In genomic region chr15:100878601-100879000, GRCh38 we compare ENCODE assay signal across 13 cellular contexts. TPM values are rescaled to one million over a fixed set of nuclear protein-coding genes. Genes with fewer than 3 reads are reported as not detected.
DNase-seq lines count a peak whose midpoint lies in the region; ATAC-seq and TF ChIP-seq lines count a peak whose summit lies in the region.
"Had no signal": no experiment of that assay in that cellular context is flagged by ENCODE, and none has a peak within 500 bp of the region (broad histone marks: within the 10 kb centered on the region; RNA-seq: fewer than 3 reads in every experiment).

No MANE protein-coding gene starts in this region.

- H3K4me1 ChIP-seq in left ventricle myocardium inferior, result peaks cover 9% of the 10 kb centered on the region
- H3K4me1 ChIP-seq in mesendoderm (ENCODE audit: control insufficient read depth, low read depth, low read length), result no peaks in the 10 kb centered on the region
- H3K4me1 ChIP-seq in vagina, result peaks cover 7% of the 10 kb centered on the region
- H3K4me1 ChIP-seq: testis had no signal

- H3K9ac ChIP-seq in mesendoderm (ENCODE audit: low read length), result no peak overlapping the region

- H2BK120ac ChIP-seq in mesendoderm (ENCODE audit: low read depth, low read length), result no peak overlapping the region

- no peak overlapping the region for H2AK5ac ChIP-seq in mesendoderm (ENCODE audit: low read length)

- H3K9me3 ChIP-seq in left ventricle myocardium inferior (replicated peaks) (no peaks in the 10 kb centered on the region), vagina (no peaks in the 10 kb centered on the region)
- H3K9me3 ChIP-seq: testis had no signal

- no peak for TF ChIP-seq POLR2A in vagina (IDR thresholded peaks at IDR 0.05)

- no peaks in the 10 kb centered on the region for H3K79me1 ChIP-seq in mesendoderm (ENCODE audit: low read length)

- no CpG with 5 or more reads among the region's 12 CpGs for WGBS in mesendoderm (ENCODE audit: extremely low coverage, insufficient coverage, low lambda C conversion rate)

- H3K36me3 ChIP-seq in left ventricle myocardium inferior (no peaks in the 10 kb centered on the region), mesendoderm (ENCODE audit: control insufficient read depth, insufficient read depth, low read length) (no peaks in the 10 kb centered on the region), vagina (no peaks in the 10 kb centered on the region)

- H3K27ac Mint-ChIP-seq in brain, result no peak overlapping the region

- H3K27me3 ChIP-seq in left ventricle myocardium inferior (ENCODE audit: low read depth) (peaks cover 92% of the 10 kb centered on the region), mesendoderm (ENCODE audit: insufficient read depth, low read length, poor library complexity) (peaks cover 14% of the 10 kb centered on the region), vagina (no peaks in the 10 kb centered on the region)
- H3K27me3 ChIP-seq: testis had no signal

- intact Hi-C loops in left ventricle myocardium inferior (cut with micrococcal nuclease) (no loop called here), left cardiac atrium (cut with DNase I) (loop anchor here in 1 of 2 donors (10.0 kb wide), 1 partner anchor 56 kb away; no protein-coding TSS in a partner anchor), vagina (cut with DNase I) (no loop called here)

- H3K4me3 Mint-ChIP-seq in brain, result peak overlapping the region; percentile 73 to 87 (median 82)

- DNase-seq in left ventricle myocardium inferior (no peak), left cardiac atrium (no peak), mesendoderm (peak; percentile 69), vagina (ENCODE audit: extremely low spot score in 2 of 2) (no peak), D341Med (ENCODE audit: low spot score) (no peak)
- DNase-seq: activated CD4-positive, alpha-beta T cell treated with anti-CD3 and anti-CD28 coated beads for 4 hours; DMS153; NCI-H2227 treated with DMSO at 0.1 percent for 48 hours; testis had no signal

- H3K4me2 ChIP-seq in mesendoderm (ENCODE audit: low read length), result no peak overlapping the region

- H3K9me3 Mint-ChIP-seq in brain, result peaks cover 0 to 11% (median 0%) of the 10 kb centered on the region in 5 experiments

- no peak overlapping the region for H3K56ac ChIP-seq in mesendoderm (ENCODE audit: low read length)

- H3K27ac ChIP-seq in left ventricle myocardium inferior (replicated peaks) (no peak overlapping the region), mesendoderm (ENCODE audit: low read depth, low read length) (no peak overlapping the region), vagina (no peak overlapping the region)

- H2BK5ac ChIP-seq in mesendoderm (ENCODE audit: low read length), result no peak overlapping the region

- TF ChIP-seq CTCF in left ventricle myocardium inferior (IDR thresholded peaks at IDR 0.05; ENCODE audit: borderline replicate concordance), result no peak
- TF ChIP-seq CTCF in brain (conservative IDR thresholded peaks at IDR 0.05), result no peak
- no peak for TF ChIP-seq CTCF in vagina (IDR thresholded peaks at IDR 0.05)

- peak overlapping the region; percentile 72 for H3K18ac ChIP-seq in mesendoderm (ENCODE audit: low read length)

- H3K36me3 Mint-ChIP-seq in brain, result no peaks in the 10 kb centered on the region

- peaks cover 88% of the 10 kb centered on the region for H3K27me3 Mint-ChIP-seq in brain

- no peak overlapping the region for H4K8ac ChIP-seq in mesendoderm (ENCODE audit: low read depth, low read length)

- peaks cover 10% of the 10 kb centered on the region for H3K4me1 Mint-ChIP-seq in brain

- H3K4me3 ChIP-seq in left ventricle myocardium inferior (peak overlapping the region; percentile 66), mesendoderm (ENCODE audit: low read length) (no peak overlapping the region), vagina (peak overlapping the region; percentile 55 to 56)

- no peaks in the 10 kb centered on the region for H3K79me2 ChIP-seq in mesendoderm (ENCODE audit: control insufficient read depth, insufficient read depth, low read length)

- no peak for ATAC-seq in left cardiac atrium
- no peak for ATAC-seq in HG02588 (IDR thresholded peaks at IDR 0.05; ENCODE audit: unreplicated experiment)
- ATAC-seq in GM21576 (IDR thresholded peaks at IDR 0.05; ENCODE audit: unreplicated experiment), result no peak
- ATAC-seq: esophagus mucosa had no signal

- H4K5ac ChIP-seq in mesendoderm (ENCODE audit: low read length), result no peak overlapping the region

- H3K23ac ChIP-seq in mesendoderm (ENCODE audit: low read length), result no peak overlapping the region

- H2BK15ac ChIP-seq in mesendoderm (replicated peaks; ENCODE audit: low read depth), result no peak overlapping the region

- no peak overlapping the region for H3K4ac ChIP-seq in mesendoderm (ENCODE audit: low read depth, low read length)

RNA-seq across cellular contexts. Expression of gene ALDH1A3, which starts 1.0 kb away (rescaled TPM):
- total RNA-seq in left ventricle myocardium inferior (2.9 TPM), left cardiac atrium (10 to 100 TPM in 1 of 2 donors, 1 to 10 TPM in 1; 3.4 to 13.7 TPM), vagina (62.9 TPM)
- 1.8 TPM for polyA plus RNA-seq in brain (ENCODE audit: insufficient read depth, low read depth, low replicate concordance)
- 3.6 TPM for polyA plus RNA-seq in mesendoderm (2013, experiment 1 of 2)
- polyA plus RNA-seq in mesendoderm (2013, experiment 2 of 2), result 3.3 TPM

RNA-seq across cellular contexts. Expression of gene LRRK1, which starts 40.6 kb away (rescaled TPM):
- 3.0 TPM for total RNA-seq in left ventricle myocardium inferior
- total RNA-seq in left cardiac atrium, result 1 to 10 TPM; 5.2 to 9.1 TPM
- polyA plus RNA-seq in brain (ENCODE audit: insufficient read depth, low read depth, low replicate concordance), result 1.0 TPM
- 0.66 TPM for polyA plus RNA-seq in mesendoderm (2013, experiment 1 of 2)
- polyA plus RNA-seq in mesendoderm (2013, experiment 2 of 2), result 0.57 TPM
- 21.1 TPM for total RNA-seq in vagina
